ENCODE assay signal across 16 cellular contexts in genomic region chr1:212944209-212944901, GRCh38. TPM values are rescaled to one million over a fixed set of nuclear protein-coding genes. Genes with fewer than 3 reads are reported as not detected.
DNase-seq lines count a peak whose midpoint lies in the region; ATAC-seq lines count a peak whose summit lies in the region.
"Had no signal": no experiment of that assay in that cellular context is flagged by ENCODE, and none has a peak within 500 bp of the region (broad histone marks: within the 10 kb centered on the region; RNA-seq: fewer than 3 reads in every experiment).

No MANE protein-coding gene starts in this region.

- peaks cover 38% of the 10 kb centered on the region for H3K4me1 Mint-ChIP-seq in stimulated activated memory B cell treated with anti-CD40 and anti-IgM and Interleukin-4, amounts not matched to agents 10 μg/mL and 1 μg/mL and 100 μg/mL, for 72 hours
- H3K4me1 Mint-ChIP-seq: central memory CD8-positive, alpha-beta T cell had no signal

- ATAC-seq in GM18909 (IDR thresholded peaks at IDR 0.05; ENCODE audit: poor library complexity, unreplicated experiment) (peak; percentile 60), HG02623 (IDR thresholded peaks at IDR 0.05; ENCODE audit: unreplicated experiment) (peak; percentile 48), HG02588 (IDR thresholded peaks at IDR 0.05; ENCODE audit: unreplicated experiment) (no peak), HG02610 (IDR thresholded peaks at IDR 0.05; ENCODE audit: unreplicated experiment) (no peak)
- peak; percentile 85 for ATAC-seq in stimulated activated memory B cell treated with anti-CD40 and anti-IgM and Interleukin-4, amounts not matched to agents 10 μg/mL and 1 μg/mL and 100 μg/mL, for 72 hours
- ATAC-seq: activated CD8-positive, alpha-beta T cell treated with anti-CD3 and anti-CD28 coated beads for 36 hours had no signal

- no peak overlapping the region for H3K4me3 Mint-ChIP-seq in stimulated activated memory B cell treated with anti-CD40 and anti-IgM and Interleukin-4, amounts not matched to agents 10 μg/mL and 1 μg/mL and 100 μg/mL, for 72 hours
- H3K4me3 Mint-ChIP-seq: activated CD8-positive, alpha-beta T cell treated with anti-CD3 and anti-CD28 coated beads for 36 hours; activated T-helper 1 cell treated with anti-CD3 and anti-CD28 coated beads, Interleukin-12 subunit alpha, Interleukin-12 subunit beta, Interleukin-2, Interleukin-4 antibody, amounts not matched to agents 30 ng/mL and 10 ng/mL and 1 ng/mL, durations not matched to agents 14 hours and 24 hours and 36 hours; central memory CD8-positive, alpha-beta T cell; endodermal cell had no signal

- no peaks in the 10 kb centered on the region for H3K9me3 Mint-ChIP-seq in stimulated activated memory B cell treated with anti-CD40 and anti-IgM and Interleukin-4, amounts not matched to agents 10 μg/mL and 1 μg/mL and 100 μg/mL, for 72 hours
- H3K9me3 Mint-ChIP-seq: central memory CD8-positive, alpha-beta T cell had no signal

- no peaks in the 10 kb centered on the region for H3K36me3 Mint-ChIP-seq in stimulated activated memory B cell treated with anti-CD40 and anti-IgM and Interleukin-4, amounts not matched to agents 10 μg/mL and 1 μg/mL and 100 μg/mL, for 72 hours

- peak overlapping the region; percentile 55 for H3K27ac Mint-ChIP-seq in stimulated activated memory B cell treated with anti-CD40 and anti-IgM and Interleukin-4, amounts not matched to agents 10 μg/mL and 1 μg/mL and 100 μg/mL, for 72 hours
- H3K27ac Mint-ChIP-seq: activated CD8-positive, alpha-beta T cell treated with anti-CD3 and anti-CD28 coated beads for 36 hours; activated T-helper 1 cell treated with anti-CD3 and anti-CD28 coated beads, Interleukin-12 subunit alpha, Interleukin-12 subunit beta, Interleukin-2, Interleukin-4 antibody, amounts not matched to agents 30 ng/mL and 10 ng/mL and 1 ng/mL, durations not matched to agents 14 hours and 24 hours and 36 hours; endodermal cell; H9 had no signal

- H3K27me3 Mint-ChIP-seq in stimulated activated memory B cell treated with anti-CD40 and anti-IgM and Interleukin-4, amounts not matched to agents 10 μg/mL and 1 μg/mL and 100 μg/mL, for 72 hours: no peaks in the 10 kb centered on the region

- peak; percentile 42 for DNase-seq in NAMALWA (ENCODE audit: low spot score)
- DNase-seq in SK-N-DZ (ENCODE audit: low spot score): no peak
- DNase-seq: activated CD8-positive, alpha-beta T cell treated with anti-CD3 and anti-CD28 coated beads for 36 hours; endodermal cell; H9; retina; SJCRH30; stimulated activated CD4-positive, alpha-beta T cell treated with anti-CD3 and anti-CD28 coated beads, Interleukin-15, amount 100 ng/mL, for 24 hours; substantia nigra had no signal

RNA-seq across cellular contexts. Expression of gene VASH2, which starts 6.0 kb away (rescaled TPM):
- polyA plus RNA-seq in SK-N-DZ (2014; cell fraction: cytosol; rRNA removed): 10.9 and 11.1 TPM in 2 replicates
- 21.4 and 28.4 TPM in 2 replicates for polyA plus RNA-seq in SK-N-DZ (2014; cell fraction: nucleus; rRNA removed)

Comparison
In these comparisons a context has a peak if more than half of its experiments do, and no peak if none do; other contexts are left out.
1. ATAC-seq: peak in GM18909 (single experiment), HG02623 (single experiment) and stimulated activated memory B cell treated with anti-CD40 and anti-IgM and Interleukin-4, amounts not matched to agents 10 μg/mL and 1 μg/mL and 100 μg/mL, for 72 hours (single experiment); none in HG02588 (single experiment) and HG02610 (single experiment).